Comparison of ENCODE assay signal across 9 cellular contexts in the genomic region with DNA sequence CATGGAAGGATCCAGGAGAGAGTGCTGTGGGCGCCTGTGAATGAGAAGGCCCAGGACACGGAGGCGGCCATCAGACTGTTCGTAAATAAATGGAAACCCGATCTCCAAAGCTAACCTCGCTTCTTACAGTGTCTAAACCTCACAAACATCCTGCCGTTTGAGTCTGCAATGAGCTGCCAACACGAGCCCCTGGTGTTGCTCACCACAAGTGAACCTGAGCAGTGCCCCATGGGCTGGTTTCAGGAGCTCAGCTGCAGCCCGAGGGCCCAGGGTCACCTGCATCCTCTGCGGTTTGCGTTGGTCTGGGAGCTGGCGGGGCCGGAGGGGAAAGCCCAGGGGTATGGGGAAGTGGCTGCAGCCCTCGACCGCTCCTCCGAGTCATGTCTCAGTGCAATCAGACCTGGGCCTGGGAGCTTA. TPM values are rescaled to one million over a fixed set of nuclear protein-coding genes. Genes with fewer than 3 reads are reported as not detected.
DNase-seq lines count a peak whose midpoint lies in the region; ATAC-seq and TF ChIP-seq lines count a peak whose summit lies in the region.
"Had no signal": no experiment of that assay in that cellular context is flagged by ENCODE, and none has a peak within 500 bp of the region (broad histone marks: within the 10 kb centered on the region; RNA-seq: fewer than 3 reads in every experiment).

No MANE protein-coding gene starts in this region.

- H3K4me1 Mint-ChIP-seq in nephron: peaks cover 26% of the 10 kb centered on the region
- peaks cover 5% of the 10 kb centered on the region for H3K4me1 Mint-ChIP-seq in chondrocyte (ENCODE audit: low read depth)

- no peak for TF ChIP-seq CTCF in nephron (IDR thresholded peaks at IDR 0.05; ENCODE audit: unreplicated experiment in 3 of 3)
- TF ChIP-seq CTCF in chondrocyte (IDR thresholded peaks at IDR 0.05): no peak

- peak overlapping the region in 2 of 3 experiments; percentile 37 to 67 for H3K27ac Mint-ChIP-seq in nephron
- no peak overlapping the region for H3K27ac Mint-ChIP-seq in chondrocyte (ENCODE audit: unreplicated experiment)

- no peak overlapping the region for H3K4me3 Mint-ChIP-seq in nephron
- no peak overlapping the region for H3K4me3 Mint-ChIP-seq in chondrocyte (ENCODE audit: unreplicated experiment)

- DNase-seq in OCI-M1 (lab: John Stamatoyannopoulos, UW) (peak; percentile 30), NCI-H2227 treated with DMSO at 0.1 percent for 48 hours (lab: John Stamatoyannopoulos, UW) (no peak), HUDEP-2 (lab: John Stamatoyannopoulos, UW; ENCODE audit: unreplicated experiment in 76 of 76) (no peak), NCI-H1417 treated with DMSO at 0.1 percent for 48 hours (lab: John Stamatoyannopoulos, UW) (no peak), chondrocyte (ENCODE audit: low spot score) (no peak)
- DNase-seq: NCI-H446 had no signal

- peak; percentile 92 for ATAC-seq in GM18511 (IDR thresholded peaks at IDR 0.05; ENCODE audit: unreplicated experiment)
- peak; percentile 70 for ATAC-seq in HG02763 (IDR thresholded peaks at IDR 0.05; ENCODE audit: unreplicated experiment)

- H3K27me3 Mint-ChIP-seq in nephron (ENCODE audit: low read depth): peaks cover 58% of the 10 kb centered on the region
- peaks cover 27% of the 10 kb centered on the region for H3K27me3 Mint-ChIP-seq in chondrocyte (ENCODE audit: low read depth)

- H3K36me3 Mint-ChIP-seq in nephron (ENCODE audit: low read depth) (no peaks in the 10 kb centered on the region), chondrocyte (ENCODE audit: low read depth) (no peaks in the 10 kb centered on the region)

- no peaks in the 10 kb centered on the region for H3K9me3 Mint-ChIP-seq in nephron
- H3K9me3 Mint-ChIP-seq in chondrocyte (ENCODE audit: low read depth): no peaks in the 10 kb centered on the region

RNA-seq across cellular contexts. Expression of gene RXRA, which starts 57.9 kb away (rescaled TPM):
- 27.3 to 28.2 TPM (median 27.9 TPM) in 3 replicates for total RNA-seq in chondrocyte
